8 cellular contexts compared by ENCODE assay signal in the genomic region with DNA sequence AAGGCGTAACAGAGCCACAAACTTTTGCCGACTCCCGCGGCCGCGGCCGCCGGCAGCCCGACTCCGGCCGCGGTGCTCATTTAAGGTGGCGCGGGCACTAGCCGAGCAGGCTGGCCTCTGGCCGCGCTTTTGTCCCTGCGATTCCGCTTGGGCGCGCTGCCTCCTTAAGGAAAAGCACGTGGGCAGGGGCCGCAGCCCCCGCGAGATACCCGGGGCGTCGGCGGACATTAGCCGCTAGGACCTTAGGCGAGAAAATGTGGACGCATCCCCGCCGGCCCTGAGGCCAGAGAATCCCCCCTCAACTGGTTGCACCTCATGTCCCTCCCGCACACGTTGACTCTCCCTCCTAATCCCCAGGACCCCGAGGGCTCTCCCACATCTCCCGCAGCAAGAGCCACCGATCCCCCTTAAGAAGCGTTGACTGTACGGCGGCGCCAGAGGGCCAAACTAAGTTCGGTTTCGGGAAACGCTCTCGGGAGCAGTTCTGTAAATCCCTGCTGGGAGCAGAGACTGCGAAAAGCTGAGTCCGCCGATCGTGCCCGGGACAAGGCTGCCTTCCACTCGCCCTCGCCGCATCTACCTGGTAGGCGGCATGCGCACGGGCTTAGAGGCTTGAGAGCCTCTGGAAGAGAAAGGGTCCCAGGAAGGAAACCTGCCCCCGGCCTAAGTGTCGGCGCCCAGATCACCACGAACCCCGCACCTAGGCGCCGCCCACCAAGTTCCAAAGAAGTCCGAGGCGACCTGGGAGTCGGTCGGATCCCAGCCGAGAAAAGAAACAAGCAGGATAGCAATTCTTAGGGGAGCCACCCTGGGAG. TPM values are rescaled to one million over a fixed set of nuclear protein-coding genes. Genes with fewer than 3 reads are reported as not detected.
A peak's percentile ranks its signal among the peaks of the same experiment; 100 is the strongest.
DNase-seq lines count a peak whose midpoint lies in the region; ATAC-seq and TF ChIP-seq lines count a peak whose summit lies in the region.

No MANE protein-coding gene starts in this region.

- no peaks in the 10 kb centered on the region for H3K9me3 ChIP-seq in right atrium auricular region

- DNase-seq in DMS79 (lab: John Stamatoyannopoulos, UW) = peak; percentile 48
- DNase-seq in H7 = peak; percentile 89
- peak; percentile 67 for DNase-seq in NCI-H1105 (lab: John Stamatoyannopoulos, UW)
- DNase-seq in T follicular helper cell (ENCODE audit: low read depth) = peak; percentile 47
- peak; percentile 97 for DNase-seq in astrocyte of the hippocampus (ENCODE audit: low read depth, low spot score)
- peak; percentile 86 for DNase-seq in right atrium auricular region (ENCODE audit: low spot score)
- peak; percentile 88 to 99 (median 94) for DNase-seq in posterior cingulate gyrus

- ATAC-seq in HG03439 (IDR thresholded peaks at IDR 0.05; ENCODE audit: unreplicated experiment) = no peak

- H3K4me3 ChIP-seq in H7 (ENCODE audit: insufficient read depth, low read depth, low read length) (peak overlapping the region; percentile 88), right atrium auricular region (peak overlapping the region; percentile 70 to 78)

- no peak for TF ChIP-seq CTCF in right atrium auricular region (IDR thresholded peaks at IDR 0.05)

- intact Hi-C loops in posterior cingulate gyrus (cut with DNase I) = loop anchor here (5.0 to 10.0 kb wide), 5 partner anchors 285 to 1142 kb away; a partner anchor contains a TSS

- H3K27ac ChIP-seq in right atrium auricular region = peak overlapping the region; percentile 68 to 71

- H3K27me3 ChIP-seq in H7 (ENCODE audit: control insufficient read depth, insufficient read depth, low read length) (peaks cover 54% of the 10 kb centered on the region), right atrium auricular region (peaks cover 57 to 64% of the 10 kb centered on the region in 2 donors)

- H3K4me1 ChIP-seq in right atrium auricular region = peaks cover 0 to 63% of the 10 kb centered on the region in 2 donors

- H3K36me3 ChIP-seq in H7 (replicated peaks; ENCODE audit: control insufficient read depth, insufficient read depth, low read length) (no peaks in the 10 kb centered on the region), right atrium auricular region (no peaks in the 10 kb centered on the region)

RNA-seq across cellular contexts. Expression of a gene that starts 1.8 kb away (rescaled TPM):
- 10.3 and 15.7 TPM in 2 replicates for total RNA-seq in H7 (2014; rRNA removed; shearing (Covaris generic))
- 1 to 10 TPM; 1.0 to 1.2 TPM for total RNA-seq in right atrium auricular region

Comparison
In these comparisons a context has a peak if more than half of its experiments do, and no peak if none do; other contexts are left out.
1. DNase-seq: peak in every context shown above with its lines; median percentile 97 in astrocyte of the hippocampus; 94 in posterior cingulate gyrus; 89 in H7; 86 in right atrium auricular region; 67 in NCI-H1105; 48 in DMS79; 47 in T follicular helper cell.